ENCODE assay signal across 1 cellular context in genomic region chr21:38968887-38969543, GRCh38.
A peak's percentile ranks its signal among the peaks of the same experiment; 100 is the strongest.
TF ChIP-seq lines count a peak whose summit lies in the region.

No MANE protein-coding gene starts in this region.

TF ChIP-seq in HEK293, 187 proteins besides CTCF, POLR2A, EP300 and RAD21 (continued from another document):
- TF ChIP-seq ZNF398 (tag by site-specific recombination; IDR thresholded peaks at IDR 0.05) (no peak), ZSCAN18 (tag by site-specific recombination; IDR thresholded peaks at IDR 0.05) (no peak), ZFHX2 (tag by site-specific recombination; conservative IDR thresholded peaks at IDR 0.05) (peak; percentile 79), WT1 (tag by site-specific recombination; IDR thresholded peaks at IDR 0.05) (peak; percentile 54), SP2 (tag by site-specific recombination; IDR thresholded peaks at IDR 0.05) (no peak), GFI1B (tag by site-specific recombination; IDR thresholded peaks at IDR 0.05) (0 out of 2 replicates have a peak, but pooled peaks have one; percentile 25)
- TF ChIP-seq, protein P1, sequence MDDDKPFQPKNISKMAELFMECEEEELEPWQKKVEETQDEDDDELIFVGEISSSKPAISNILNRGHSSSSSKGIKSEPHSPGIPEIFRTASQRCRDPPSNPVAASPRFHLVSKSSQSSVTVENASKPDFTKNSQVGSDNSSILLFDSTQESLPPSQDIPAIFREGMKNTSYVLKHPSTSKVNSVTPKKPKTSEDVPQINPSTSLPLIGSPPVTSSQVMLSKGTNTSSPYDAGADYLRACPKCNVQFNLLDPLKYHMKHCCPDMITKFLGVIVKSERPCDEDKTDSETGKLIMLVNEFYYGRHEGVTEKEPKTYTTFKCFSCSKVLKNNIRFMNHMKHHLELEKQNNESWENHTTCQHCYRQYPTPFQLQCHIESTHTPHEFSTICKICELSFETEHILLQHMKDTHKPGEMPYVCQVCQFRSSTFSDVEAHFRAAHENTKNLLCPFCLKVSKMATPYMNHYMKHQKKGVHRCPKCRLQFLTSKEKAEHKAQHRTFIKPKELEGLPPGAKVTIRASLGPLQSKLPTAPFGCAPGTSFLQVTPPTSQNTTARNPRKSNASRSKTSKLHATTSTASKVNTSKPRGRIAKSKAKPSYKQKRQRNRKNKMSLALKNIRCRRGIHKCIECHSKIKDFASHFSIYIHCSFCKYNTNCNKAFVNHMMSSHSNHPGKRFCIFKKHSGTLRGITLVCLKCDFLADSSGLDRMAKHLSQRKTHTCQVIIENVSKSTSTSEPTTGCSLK (tag by site-specific recombination; IDR thresholded peaks at IDR 0.05): no peak
